Comparison of ENCODE assay signal across 19 cellular contexts in the genomic region with DNA sequence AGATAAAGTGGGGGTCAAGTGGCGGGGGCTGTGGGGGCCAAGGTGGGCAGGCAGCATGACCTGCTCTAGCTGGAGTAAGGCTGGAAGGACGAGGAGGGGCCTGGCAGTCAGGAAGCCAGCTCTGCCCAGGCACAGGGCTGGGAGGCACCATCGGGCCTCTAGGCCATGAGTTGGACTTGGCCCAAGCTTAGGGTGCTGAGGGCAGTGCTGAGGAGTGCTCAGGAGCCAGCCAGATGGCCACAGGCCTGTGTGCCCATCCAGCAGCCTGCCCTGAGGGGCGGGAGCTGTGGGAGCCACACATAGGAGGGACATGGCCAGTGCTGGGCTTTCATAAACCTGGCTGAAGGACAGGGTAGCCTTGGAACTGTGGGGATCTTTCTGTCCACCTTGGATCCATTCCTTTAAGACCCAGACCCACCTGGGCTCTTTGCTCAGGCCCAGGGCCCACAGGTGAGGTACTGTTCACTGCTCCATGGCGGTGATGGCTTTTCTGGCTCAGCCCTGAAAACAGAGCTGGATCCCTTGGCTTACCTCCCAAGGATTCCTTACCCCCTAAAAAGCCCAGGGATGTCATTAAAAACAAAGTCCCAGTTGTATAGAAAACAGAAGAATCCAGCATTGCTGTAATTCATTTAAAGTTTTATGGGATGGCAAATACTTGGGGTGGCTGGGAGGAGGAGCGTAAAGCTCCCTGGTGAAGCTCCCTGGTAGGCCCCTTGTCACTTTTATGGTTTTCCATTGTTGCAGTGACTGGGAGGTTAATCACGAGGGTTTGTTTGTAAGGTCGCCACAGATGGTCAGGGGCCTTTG.
"Had no signal": no experiment of that assay in that cellular context is flagged by ENCODE, and none has a peak within 500 bp of the region (broad histone marks: within the 10 kb centered on the region; RNA-seq: fewer than 3 reads in every experiment).

No MANE protein-coding gene starts in this region.

- H3K27me3 Mint-ChIP-seq: activated CD4-positive, alpha-beta T cell treated with anti-CD3 and anti-CD28 coated beads, Interleukin-2, amount 10 ng/mL, durations not matched to agents 7 days and 5 days; activated naive CD4-positive, alpha-beta T cell treated with anti-CD3 and anti-CD28 coated beads, Interleukin-2, amount 50 U/mL, for 24 hours; naive thymus-derived CD8-positive, alpha-beta T cell had no signal

- H3K36me3 Mint-ChIP-seq: activated naive CD4-positive, alpha-beta T cell treated with anti-CD3 and anti-CD28 coated beads, Interleukin-2, amount 50 U/mL, for 24 hours had no signal

- H3K4me3 ChIP-seq: adrenal gland, cardiac muscle cell, dorsolateral prefrontal cortex, psoas muscle, stomach, thoracic aorta had no signal

- H3K4me3 Mint-ChIP-seq: activated CD4-positive, alpha-beta T cell treated with anti-CD3 and anti-CD28 coated beads, Interleukin-2, amount 10 ng/mL, durations not matched to agents 7 days and 5 days; activated naive CD4-positive, alpha-beta T cell treated with anti-CD3 and anti-CD28 coated beads, Interleukin-2, amount 50 U/mL, for 24 hours; naive thymus-derived CD8-positive, alpha-beta T cell had no signal

- FAIRE-seq: islet of Langerhans had no signal

- H3K9me3 Mint-ChIP-seq: activated CD4-positive, alpha-beta T cell treated with anti-CD3 and anti-CD28 coated beads, Interleukin-2, amount 10 ng/mL, durations not matched to agents 7 days and 5 days; activated naive CD4-positive, alpha-beta T cell treated with anti-CD3 and anti-CD28 coated beads, Interleukin-2, amount 50 U/mL, for 24 hours; activated T-helper 2 cell treated with anti-CD3 and anti-CD28 coated beads, Interferon-gamma antibody, Interleukin-2, Interleukin-4, amounts not matched to agents 10 μg/mL and 5 μg/mL and 100 μg/mL, durations not matched to agents 14 hours and 24 hours and 36 hours; naive thymus-derived CD8-positive, alpha-beta T cell had no signal

- H3K9me3 ChIP-seq: adrenal gland, psoas muscle, stomach, thoracic aorta had no signal

- H3K4me1 ChIP-seq: psoas muscle, stomach had no signal

- ATAC-seq: left lobe of liver; naive thymus-derived CD8-positive, alpha-beta T cell; psoas muscle had no signal

- DNase-seq: activated CD4-positive, alpha-beta T cell treated with anti-CD3 and anti-CD28 coated beads, Interleukin-2, amount 10 ng/mL, durations not matched to agents 7 days and 5 days; activated T-cell treated with anti-CD3 and anti-CD28 coated beads for 4 hours; dorsolateral prefrontal cortex; erythroblast; mammary epithelial cell; occipital lobe; psoas muscle; stimulated activated CD4-positive, alpha-beta T cell treated with anti-CD3 and anti-CD28 coated beads, Interleukin-12 subunit alpha, Interleukin-12 subunit beta, amount 100 ng/mL, for 4 hours; stimulated activated CD4-positive, alpha-beta T cell treated with anti-CD3 and anti-CD28 coated beads, Interleukin-2, amount 100 ng/mL, for 24 hours; stomach; SW 1271 had no signal

- H3K36me3 ChIP-seq: adrenal gland, cardiac muscle cell had no signal

- H3K27ac Mint-ChIP-seq: activated CD4-positive, alpha-beta T cell treated with anti-CD3 and anti-CD28 coated beads, Interleukin-2, amount 10 ng/mL, durations not matched to agents 7 days and 5 days; activated naive CD4-positive, alpha-beta T cell treated with anti-CD3 and anti-CD28 coated beads, Interleukin-2, amount 50 U/mL, for 24 hours; activated T-helper 2 cell treated with anti-CD3 and anti-CD28 coated beads, Interferon-gamma antibody, Interleukin-2, Interleukin-4, amounts not matched to agents 10 μg/mL and 5 μg/mL and 100 μg/mL, durations not matched to agents 14 hours and 24 hours and 36 hours had no signal

- H3K27ac ChIP-seq: adrenal gland, cardiac muscle cell, dorsolateral prefrontal cortex, psoas muscle, stomach, thoracic aorta had no signal
